ENCODE assay signal across 31 cellular contexts in genomic region chrX:41868392-41868977, GRCh38. TPM values are rescaled to one million over a fixed set of nuclear protein-coding genes. Genes with fewer than 3 reads are reported as not detected.
DNase-seq lines count a peak whose midpoint lies in the region; ATAC-seq, FAIRE-seq and TF ChIP-seq lines count a peak whose summit lies in the region.
"Had no signal": no experiment of that assay in that cellular context is flagged by ENCODE, and none has a peak within 500 bp of the region (broad histone marks: within the 10 kb centered on the region; RNA-seq: fewer than 3 reads in every experiment).

No MANE protein-coding gene starts in this region.

- DNase-seq in activated naive CD4-positive, alpha-beta T cell treated with anti-CD3 and anti-CD28 coated beads, Interleukin-2, amount 50 U/mL, for 16 hours: no peak
- no peak for DNase-seq in astrocyte (ENCODE audit: low read depth)
- peak; percentile 75 for DNase-seq in small intestine
- DNase-seq in glomerular visceral epithelial cell (ENCODE audit: extremely low spot score): no peak
- no peak for DNase-seq in psoas muscle
- DNase-seq: activated CD8-positive, alpha-beta memory T cell treated with anti-CD3 and anti-CD28 coated beads for 24 hours; activated naive CD4-positive, alpha-beta T cell treated with Interleukin-2 at 50 U/mL for 16 hours; anterior cingulate cortex; EL; esophagus squamous epithelium; foreskin melanocyte; hippocampal formation; immature natural killer cell; NCI-H2171 treated with DMSO at 0.1 percent for 48 hours; NCI-H526; posterior cingulate gyrus; stimulated activated CD4-positive, alpha-beta T cell treated with anti-CD3 and anti-CD28 coated beads, Interleukin-4, amount 100 ng/mL, for 24 hours; testis had no signal

- H3K4me1 ChIP-seq in HEK293 (ENCODE audit: control insufficient read depth, insufficient read depth, low read length) (no peaks in the 10 kb centered on the region; the same call in 1 of the 2 replicates), astrocyte (ENCODE audit: insufficient read depth, low read length) (no peaks in the 10 kb centered on the region), small intestine (ENCODE audit: control insufficient read depth in 2 of 2, insufficient read depth in 1 of 2, low read depth in 1 of 2, low read length in 1 of 2) (peaks cover 0 to 7% of the 10 kb centered on the region in 2 donors), psoas muscle (no peaks in the 10 kb centered on the region)
- H3K4me1 ChIP-seq: esophagus squamous epithelium, testis had no signal

- H3K9me3 Mint-ChIP-seq in activated naive CD4-positive, alpha-beta T cell treated with anti-CD3 and anti-CD28 coated beads, Interleukin-2, amount 50 U/mL, for 24 hours: no peaks in the 10 kb centered on the region
- no peaks in the 10 kb centered on the region for H3K9me3 Mint-ChIP-seq in astrocyte (ENCODE audit: unreplicated experiment)
- H3K9me3 Mint-ChIP-seq: CD14-positive monocyte; GM23338; immature natural killer cell; stimulated activated memory B cell treated with anti-CD40 and anti-IgM and Interleukin-4, amounts not matched to agents 10 μg/mL and 1 μg/mL and 100 μg/mL, for 72 hours had no signal

- H3K27me3 ChIP-seq in astrocyte (ENCODE audit: insufficient read depth, low read length) (no peaks in the 10 kb centered on the region), small intestine (ENCODE audit: control insufficient read depth in 2 of 2, insufficient read depth in 2 of 2, low read length in 2 of 2) (no peaks in the 10 kb centered on the region), psoas muscle (ENCODE audit: insufficient read depth in 3 of 3, low read length in 2 of 3) (peaks cover 0 to 8% (median 0%) of the 10 kb centered on the region in 3 donors)
- H3K27me3 ChIP-seq: esophagus squamous epithelium, testis had no signal

- peak overlapping the region; percentile 35 for H3K27ac Mint-ChIP-seq in activated naive CD4-positive, alpha-beta T cell treated with anti-CD3 and anti-CD28 coated beads, Interleukin-2, amount 50 U/mL, for 24 hours
- no peak overlapping the region for H3K27ac Mint-ChIP-seq in astrocyte (ENCODE audit: unreplicated experiment)
- H3K27ac Mint-ChIP-seq: CD14-positive monocyte; GM23338; stimulated activated memory B cell treated with anti-CD40 and anti-IgM and Interleukin-4, amounts not matched to agents 10 μg/mL and 1 μg/mL and 100 μg/mL, for 72 hours had no signal

- H3K4me1 Mint-ChIP-seq in activated naive CD4-positive, alpha-beta T cell treated with anti-CD3 and anti-CD28 coated beads, Interleukin-2, amount 50 U/mL, for 24 hours: peaks cover 71% of the 10 kb centered on the region
- no peaks in the 10 kb centered on the region for H3K4me1 Mint-ChIP-seq in astrocyte (ENCODE audit: low read depth, unreplicated experiment)

- H4K20me1 ChIP-seq in astrocyte (ENCODE audit: insufficient read depth, low read length): peaks cover 9% of the 10 kb centered on the region

- POLR2A ChIA-PET in HEK293 (lab: Yijun Ruan, JAX): no interaction called here

- TF ChIP-seq CTCF in HEK293 (tag by site-specific recombination; IDR thresholded peaks at IDR 0.05) (no peak), astrocyte (IDR thresholded peaks at IDR 0.05; ENCODE audit: insufficient read depth, low read depth, low read length) (no peak), psoas muscle (IDR thresholded peaks at IDR 0.05) (no peak)

- no peak for ATAC-seq in psoas muscle
- ATAC-seq: activated CD4-positive, CD25-positive, alpha-beta regulatory T cell treated with anti-CD3 and anti-CD28 coated beads, Interleukin-2, amount 50 U/mL, for 24 hours; GM23338; sciatic nerve; stimulated activated memory B cell treated with anti-CD40 and anti-IgM and Interleukin-4, amounts not matched to agents 10 μg/mL and 1 μg/mL and 100 μg/mL, for 72 hours had no signal

- FAIRE-seq in astrocyte (lab: Jason Lieb, UNC) (peak; percentile 37), small intestine (lab: Jason Lieb, UNC) (no peak)
- FAIRE-seq: GM12891, TTC549, urothelium cell line had no signal

- intact Hi-C loops in psoas muscle (cut with DNase I): no loop called here

- WGBS in small intestine, 3 donors: 37 to 59% (median 51%) methylated on average over 3 of the region's 3 CpGs
- 78 to 90% (median 83%) methylated on average over 3 of the region's 3 CpGs for WGBS in psoas muscle, 3 donors

- no peaks in the 10 kb centered on the region for H3K27me3 Mint-ChIP-seq in activated naive CD4-positive, alpha-beta T cell treated with anti-CD3 and anti-CD28 coated beads, Interleukin-2, amount 50 U/mL, for 24 hours
- H3K27me3 Mint-ChIP-seq in astrocyte (ENCODE audit: low read depth, unreplicated experiment): no peaks in the 10 kb centered on the region
- H3K27me3 Mint-ChIP-seq: stimulated activated memory B cell treated with anti-CD40 and anti-IgM and Interleukin-4, amounts not matched to agents 10 μg/mL and 1 μg/mL and 100 μg/mL, for 72 hours had no signal

- H3K27ac ChIP-seq in HEK293 (ENCODE audit: extremely low read depth, low read depth, low read length): no peak overlapping the region
- no peak overlapping the region for H3K27ac ChIP-seq in astrocyte (ENCODE audit: low read depth, low read length)
- H3K27ac ChIP-seq in small intestine (ENCODE audit: low read depth in 1 of 2, low read length in 1 of 2): no peak overlapping the region
- no peak overlapping the region for H3K27ac ChIP-seq in psoas muscle
- H3K27ac ChIP-seq: coronary artery, esophagus squamous epithelium, KMS-11, RWPE1, testis had no signal

- H3K4me2 ChIP-seq in astrocyte (ENCODE audit: low read length): no peak overlapping the region
- H3K4me2 ChIP-seq: GM23338, KMS-11 had no signal

- H3K9ac ChIP-seq in astrocyte (ENCODE audit: low read length): no peak overlapping the region
- H3K9ac ChIP-seq: KMS-11 had no signal

- peaks cover 16% of the 10 kb centered on the region for H3K79me2 ChIP-seq in astrocyte (ENCODE audit: insufficient read depth, low read length)

- no peaks in the 10 kb centered on the region for H3K36me3 ChIP-seq in HEK293 (ENCODE audit: control insufficient read depth in 2 of 2, insufficient read depth in 1 of 2, low read length in 2 of 2)
- no peaks in the 10 kb centered on the region for H3K36me3 ChIP-seq in astrocyte (ENCODE audit: insufficient read depth, low read length)
- no peaks in the 10 kb centered on the region for H3K36me3 ChIP-seq in small intestine (ENCODE audit: control insufficient read depth in 2 of 2, insufficient read depth in 2 of 2, low read length in 2 of 2)
- H3K36me3 ChIP-seq in psoas muscle (ENCODE audit: insufficient read depth in 1 of 2, low read depth in 1 of 2): no peaks in the 10 kb centered on the region
- H3K36me3 ChIP-seq: esophagus squamous epithelium had no signal

- H3K4me3 Mint-ChIP-seq in activated naive CD4-positive, alpha-beta T cell treated with anti-CD3 and anti-CD28 coated beads, Interleukin-2, amount 50 U/mL, for 24 hours: no peak overlapping the region
- H3K4me3 Mint-ChIP-seq in astrocyte (ENCODE audit: unreplicated experiment): no peak overlapping the region
- H3K4me3 Mint-ChIP-seq: CD14-positive monocyte; GM23338; immature natural killer cell; stimulated activated memory B cell treated with anti-CD40 and anti-IgM and Interleukin-4, amounts not matched to agents 10 μg/mL and 1 μg/mL and 100 μg/mL, for 72 hours had no signal

- H3K9me3 ChIP-seq in HEK293 (ENCODE audit: control insufficient read depth, insufficient read depth, low read depth, low read length) (no peaks in the 10 kb centered on the region), astrocyte (ENCODE audit: insufficient read depth, low read depth, low read length) (no peaks in the 10 kb centered on the region), small intestine (ENCODE audit: control insufficient read depth, low read depth) (no peaks in the 10 kb centered on the region), psoas muscle (no peaks in the 10 kb centered on the region)
- H3K9me3 ChIP-seq: esophagus squamous epithelium, testis had no signal

- peaks cover 3% of the 10 kb centered on the region for H3K36me3 Mint-ChIP-seq in activated naive CD4-positive, alpha-beta T cell treated with anti-CD3 and anti-CD28 coated beads, Interleukin-2, amount 50 U/mL, for 24 hours
- no peaks in the 10 kb centered on the region for H3K36me3 Mint-ChIP-seq in astrocyte (ENCODE audit: low read depth, unreplicated experiment)
- H3K36me3 Mint-ChIP-seq: stimulated activated memory B cell treated with anti-CD40 and anti-IgM and Interleukin-4, amounts not matched to agents 10 μg/mL and 1 μg/mL and 100 μg/mL, for 72 hours had no signal

- H2AFZ ChIP-seq in astrocyte (ENCODE audit: low read depth, low read length): no peak overlapping the region
- H2AFZ ChIP-seq: GM23338 had no signal

- H3K4me3 ChIP-seq in HEK293 (ENCODE audit: low read depth, low read length) (no peak overlapping the region), astrocyte (ENCODE audit: insufficient read depth, low read depth, low read length) (no peak overlapping the region), small intestine (ENCODE audit: low read depth in 1 of 2, low read length in 2 of 2) (no peak overlapping the region), psoas muscle (no peak overlapping the region)
- H3K4me3 ChIP-seq: coronary artery, esophagus squamous epithelium, GM23338, testis had no signal

- CTCF ChIA-PET in HEK293 (lab: Yijun Ruan, JAX): no interaction called here

TF ChIP-seq in HEK293, 187 proteins besides CTCF, POLR2A, EP300 and RAD21:
- TF ChIP-seq SP7 (tag by site-specific recombination; IDR thresholded peaks at IDR 0.05) (peak; percentile 92), ZNF548 (tag by site-specific recombination; IDR thresholded peaks at IDR 0.05) (no peak)

RNA-seq across cellular contexts. Expression of gene CASK, which starts 54.9 kb away (rescaled TPM):
- total RNA-seq in astrocyte: 91.5 and 99.3 TPM in 2 replicates
- 10 to 100 TPM; 16.5 to 30.8 (median 19.5) TPM for polyA plus RNA-seq in small intestine
- 10 to 100 TPM in 3 of 4 donors, 1 to 10 TPM in 1; 9.7 to 19.4 (median 12.9) TPM for total RNA-seq in psoas muscle
- polyA plus RNA-seq in psoas muscle: 1 to 10 TPM; 2.8 to 9.6 (median 3.2) TPM
